24 cellular contexts compared by ENCODE assay signal in the genomic region with DNA sequence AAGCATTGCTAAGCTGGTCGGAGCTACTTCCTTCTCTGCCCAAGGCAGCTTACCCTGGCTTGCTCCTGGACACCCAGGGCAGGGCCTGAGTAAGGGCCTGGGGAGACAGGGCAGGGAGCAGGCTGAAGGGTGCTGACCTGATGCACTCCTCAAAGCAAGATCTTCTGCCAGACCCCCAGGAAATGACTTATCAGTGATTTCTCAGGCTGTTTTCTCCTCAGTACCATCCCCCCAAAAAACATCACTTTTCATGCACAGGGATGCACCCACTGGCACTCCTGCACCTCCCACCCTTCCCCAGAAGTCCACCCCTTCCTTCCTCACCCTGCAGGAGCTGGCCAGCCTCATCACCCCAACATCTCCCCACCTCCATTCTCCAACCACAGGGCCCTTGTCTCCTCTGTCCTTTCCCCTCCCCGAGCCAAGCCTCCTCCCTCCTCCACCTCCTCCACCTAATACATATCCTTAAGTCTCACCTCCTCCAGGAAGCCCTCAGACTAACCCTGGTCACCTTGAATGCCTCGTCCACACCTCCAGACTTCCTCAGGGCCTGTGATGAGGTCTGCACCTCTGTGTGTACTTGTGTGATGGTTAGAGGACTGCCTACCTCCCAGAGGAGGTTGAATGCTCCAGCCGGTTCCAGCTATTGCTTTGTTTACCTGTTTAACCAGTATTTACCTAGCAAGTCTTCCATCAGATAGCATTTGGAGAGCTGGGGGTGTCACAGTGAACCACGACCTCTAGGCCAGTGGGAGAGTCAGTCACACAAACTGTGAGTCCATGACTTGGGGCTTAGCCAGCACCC. TPM values are rescaled to one million over a fixed set of nuclear protein-coding genes. Genes with fewer than 3 reads are reported as not detected.
A peak's percentile ranks its signal among the peaks of the same experiment; 100 is the strongest.
DNase-seq lines count a peak whose midpoint lies in the region; ATAC-seq and TF ChIP-seq lines count a peak whose summit lies in the region.
"Had no signal": no experiment of that assay in that cellular context is flagged by ENCODE, and none has a peak within 500 bp of the region (broad histone marks: within the 10 kb centered on the region; RNA-seq: fewer than 3 reads in every experiment).

No MANE protein-coding gene starts in this region.

- H3K9me3 Mint-ChIP-seq in T-helper 2 cell treated with Interferon-gamma antibody and Interleukin-4, amounts not matched to agents 5 μg/mL and 100 μg/mL, for 36 hours, result no peaks in the 10 kb centered on the region
- no peaks in the 10 kb centered on the region for H3K9me3 Mint-ChIP-seq in central memory CD8-positive, alpha-beta T cell
- peaks cover 5% of the 10 kb centered on the region for H3K9me3 Mint-ChIP-seq in neural progenitor cell
- H3K9me3 Mint-ChIP-seq: activated CD8-positive, alpha-beta T cell treated with anti-CD3 and anti-CD28 coated beads for 36 hours; activated T-cell treated with anti-CD3 and anti-CD28 coated beads, Interleukin-2, amount 50 U/mL, for 24 hours had no signal

- in situ Hi-C loops in GM23248 (cut with MboI), result no loop called here

- TF ChIP-seq CTCF in neural progenitor cell (IDR thresholded peaks at IDR 0.05) (no peak), vagina (IDR thresholded peaks at IDR 0.05) (no peak)

- H3K4me3 ChIP-seq in H7 (ENCODE audit: insufficient read depth, low read depth, low read length), result no peak overlapping the region
- no peak overlapping the region for H3K4me3 ChIP-seq in neural progenitor cell
- no peak overlapping the region for H3K4me3 ChIP-seq in vagina
- no peak overlapping the region for H3K4me3 ChIP-seq in GM23248
- H3K4me3 ChIP-seq: cardiac muscle cell, gastrocnemius medialis had no signal

- H2AFZ ChIP-seq in neural progenitor cell (replicated peaks) (no peak overlapping the region), GM23248 (no peak overlapping the region)

- H3K9ac ChIP-seq in neural progenitor cell (no peak overlapping the region), GM23248 (no peak overlapping the region)

- H3K36me3 ChIP-seq in H7 (replicated peaks; ENCODE audit: control insufficient read depth, insufficient read depth, low read length) (no peaks in the 10 kb centered on the region), neural progenitor cell (no peaks in the 10 kb centered on the region), vagina (no peaks in the 10 kb centered on the region), GM23248 (ENCODE audit: low read depth) (no peaks in the 10 kb centered on the region)
- H3K36me3 ChIP-seq: cardiac muscle cell, gastrocnemius medialis had no signal

- H3K79me2 ChIP-seq in neural progenitor cell (ENCODE audit: low read depth), result no peaks in the 10 kb centered on the region
- H3K79me2 ChIP-seq in GM23248 (ENCODE audit: insufficient read depth), result no peaks in the 10 kb centered on the region

- H3K4me2 ChIP-seq in neural progenitor cell (no peak overlapping the region), GM23248 (ENCODE audit: unreplicated experiment) (no peak overlapping the region)

- no peak for TF ChIP-seq POLR2A in vagina (IDR thresholded peaks at IDR 0.05)

- H3K9me3 ChIP-seq in neural progenitor cell (ENCODE audit: low read depth), result no peaks in the 10 kb centered on the region
- no peaks in the 10 kb centered on the region for H3K9me3 ChIP-seq in vagina
- no peaks in the 10 kb centered on the region for H3K9me3 ChIP-seq in GM23248 (ENCODE audit: low read depth)
- H3K9me3 ChIP-seq: gastrocnemius medialis had no signal

- H3K4me1 Mint-ChIP-seq in T-helper 2 cell treated with Interferon-gamma antibody and Interleukin-4, amounts not matched to agents 5 μg/mL and 100 μg/mL, for 36 hours (ENCODE audit: low read depth), result peaks cover 2% of the 10 kb centered on the region
- no peaks in the 10 kb centered on the region for H3K4me1 Mint-ChIP-seq in central memory CD8-positive, alpha-beta T cell
- peaks cover 10% of the 10 kb centered on the region for H3K4me1 Mint-ChIP-seq in neural progenitor cell

- H3K36me3 Mint-ChIP-seq in T-helper 2 cell treated with Interferon-gamma antibody and Interleukin-4, amounts not matched to agents 5 μg/mL and 100 μg/mL, for 36 hours (ENCODE audit: low read depth), result no peaks in the 10 kb centered on the region
- H3K36me3 Mint-ChIP-seq in central memory CD8-positive, alpha-beta T cell (ENCODE audit: insufficient read depth), result no peaks in the 10 kb centered on the region
- H3K36me3 Mint-ChIP-seq in neural progenitor cell, result peaks cover 3% of the 10 kb centered on the region

- peaks cover 78% of the 10 kb centered on the region for H3K27me3 ChIP-seq in H7 (ENCODE audit: control insufficient read depth, insufficient read depth, low read length)
- peaks cover 89% of the 10 kb centered on the region for H3K27me3 ChIP-seq in neural progenitor cell
- H3K27me3 ChIP-seq in vagina, result peaks cover 12% of the 10 kb centered on the region
- peaks cover 51% of the 10 kb centered on the region for H3K27me3 ChIP-seq in GM23248 (replicated peaks; ENCODE audit: insufficient read depth)

- no peak for DNase-seq in T-helper 2 cell treated with Interferon-gamma antibody and Interleukin-4, amounts not matched to agents 5 μg/mL and 100 μg/mL, for 36 hours (ENCODE audit: low spot score)
- DNase-seq in T-helper 2 cell (no peak), H7 (peak; percentile 52), neural progenitor cell (ENCODE audit: low spot score) (no peak), vagina (ENCODE audit: extremely low spot score in 2 of 2) (no peak), GM23248 (no peak)
- DNase-seq in central memory CD8-positive, alpha-beta T cell (ENCODE audit: low spot score in 2 of 2), result no peak
- DNase-seq: activated CD8-positive, alpha-beta T cell treated with anti-CD3 and anti-CD28 coated beads for 36 hours; activated T-cell treated with anti-CD3 and anti-CD28 coated beads, Interleukin-2, amount 50 U/mL, for 24 hours; C1 segment of cervical spinal cord; DMS153; gastrocnemius medialis; HCEC 1CT; left colon; NCI-H187 treated with DMSO at 0.1 percent for 48 hours; NCI-H446 treated with DMSO at 0.1 percent for 48 hours; stimulated activated CD4-positive, alpha-beta T cell treated with anti-CD3 and anti-CD28 coated beads, Interleukin-4, amount 100 ng/mL, for 24 hours had no signal

- H3F3A ChIP-seq in neural progenitor cell (ENCODE audit: low read depth) (peaks cover 12% of the 10 kb centered on the region), GM23248 (ENCODE audit: insufficient read depth) (no peaks in the 10 kb centered on the region)

- peaks cover 62% of the 10 kb centered on the region for H4K20me1 ChIP-seq in neural progenitor cell (ENCODE audit: low read depth)
- no peaks in the 10 kb centered on the region for H4K20me1 ChIP-seq in GM23248 (ENCODE audit: insufficient read depth)

- no peak overlapping the region for H3K27ac Mint-ChIP-seq in T-helper 2 cell treated with Interferon-gamma antibody and Interleukin-4, amounts not matched to agents 5 μg/mL and 100 μg/mL, for 36 hours
- H3K27ac Mint-ChIP-seq in central memory CD8-positive, alpha-beta T cell (ENCODE audit: low read depth), result no peak overlapping the region
- H3K27ac Mint-ChIP-seq in neural progenitor cell, result no peak overlapping the region
- H3K27ac Mint-ChIP-seq: activated CD8-positive, alpha-beta T cell treated with anti-CD3 and anti-CD28 coated beads for 36 hours; activated T-cell treated with anti-CD3 and anti-CD28 coated beads, Interleukin-2, amount 50 U/mL, for 24 hours had no signal

- no peaks in the 10 kb centered on the region for H3K4me1 ChIP-seq in neural progenitor cell
- H3K4me1 ChIP-seq in vagina, result peaks cover 8% of the 10 kb centered on the region
- H3K4me1 ChIP-seq in GM23248 (ENCODE audit: insufficient read depth), result no peaks in the 10 kb centered on the region

- intact Hi-C loops in vagina (cut with DNase I), result no loop called here

- no peaks in the 10 kb centered on the region for H3K9me2 ChIP-seq in GM23248 (ENCODE audit: insufficient read depth)

- 7 to 15% methylated on average over 3 to 5 of the region's 5 CpGs for WGBS in GM23248 (ENCODE audit: low coverage in 1 of 2, low lambda C conversion rate in 2 of 2, missing lambda C conversion rate in 2 of 2), 2 experiments

- H3K4me3 Mint-ChIP-seq in T-helper 2 cell treated with Interferon-gamma antibody and Interleukin-4, amounts not matched to agents 5 μg/mL and 100 μg/mL, for 36 hours, result peak overlapping the region; percentile 42
- H3K4me3 Mint-ChIP-seq in central memory CD8-positive, alpha-beta T cell, result peak overlapping the region; percentile 38
- peak overlapping the region; percentile 53 for H3K4me3 Mint-ChIP-seq in neural progenitor cell
- H3K4me3 Mint-ChIP-seq: activated CD8-positive, alpha-beta T cell treated with anti-CD3 and anti-CD28 coated beads for 36 hours had no signal

- no peak for ATAC-seq in central memory CD8-positive, alpha-beta T cell (replicated peaks; ENCODE audit: extremely low read depth, poor library complexity, severe bottlenecking)
- ATAC-seq in HG02870 (IDR thresholded peaks at IDR 0.05; ENCODE audit: unreplicated experiment), result no peak
- ATAC-seq: gastrocnemius medialis had no signal

- peaks cover 63% of the 10 kb centered on the region for H3K27me3 Mint-ChIP-seq in T-helper 2 cell treated with Interferon-gamma antibody and Interleukin-4, amounts not matched to agents 5 μg/mL and 100 μg/mL, for 36 hours (ENCODE audit: low read depth)
- peaks cover 62% of the 10 kb centered on the region for H3K27me3 Mint-ChIP-seq in central memory CD8-positive, alpha-beta T cell
- H3K27me3 Mint-ChIP-seq in neural progenitor cell (ENCODE audit: insufficient read depth, low read depth), result peaks cover 60% of the 10 kb centered on the region

- no peak overlapping the region for H3K27ac ChIP-seq in neural progenitor cell
- H3K27ac ChIP-seq in vagina, result no peak overlapping the region
- no peak overlapping the region for H3K27ac ChIP-seq in GM23248
- H3K27ac ChIP-seq: cardiac muscle cell, gastrocnemius medialis, HL-60 had no signal

RNA-seq across cellular contexts. Expression of a gene that starts 1.1 kb away (rescaled TPM):
- total RNA-seq in H7 (2014; rRNA removed; shearing (Covaris generic)), result not detected in 2 replicates
- total RNA-seq in neural progenitor cell (ENCODE audit: low replicate concordance) (not detected in 2 replicates), vagina (523 TPM)
- total RNA-seq in GM23248 (2014; rRNA removed; shearing (Covaris generic)), result not detected in 2 replicates
- polyA plus RNA-seq in GM23248 (2016; fragmentation: Nextera tagmentation; extraction: Ambion mirVana), result not detected in 2 replicates
- total RNA-seq: activated CD8-positive, alpha-beta T cell treated with anti-CD3 and anti-CD28 coated beads for 36 hours; cardiac muscle cell; dermis microvascular lymphatic vessel endothelial cell; renal cortical epithelial cell had no signal

RNA-seq across cellular contexts. Expression of a gene that starts 2.7 kb away (rescaled TPM):
- total RNA-seq in H7 (2014; rRNA removed; shearing (Covaris generic)), result not detected in 2 replicates
- total RNA-seq in neural progenitor cell (ENCODE audit: low replicate concordance), result not detected in 2 replicates
- 697 TPM for total RNA-seq in vagina
- not detected in 2 replicates for total RNA-seq in GM23248 (2014; rRNA removed; shearing (Covaris generic))
- polyA plus RNA-seq in GM23248 (2016; fragmentation: Nextera tagmentation; extraction: Ambion mirVana), result not detected in 2 replicates
- total RNA-seq: activated CD8-positive, alpha-beta T cell treated with anti-CD3 and anti-CD28 coated beads for 36 hours; dermis microvascular lymphatic vessel endothelial cell; renal cortical epithelial cell had no signal
- polyA plus RNA-seq: cardiac muscle cell had no signal

RNA-seq across cellular contexts. Expression of a gene that starts 4.9 kb away (rescaled TPM):
- 0.59 and 1.6 TPM in 2 replicates for total RNA-seq in H7 (2014; rRNA removed; shearing (Covaris generic))
- total RNA-seq in neural progenitor cell (ENCODE audit: low replicate concordance) (3.8 TPM in 1 of 2 replicates, not detected in the other), vagina (not detected)
- total RNA-seq in GM23248 (2014; rRNA removed; shearing (Covaris generic)), result not detected in 2 replicates
- polyA plus RNA-seq in GM23248 (2016; fragmentation: Nextera tagmentation; extraction: Ambion mirVana), result not detected in 2 replicates
- total RNA-seq: gastrocnemius medialis, left colon, renal cortical epithelial cell had no signal
- polyA plus RNA-seq: esophagus had no signal

RNA-seq across cellular contexts. Expression of a gene that starts 9.6 kb away (rescaled TPM):
- total RNA-seq in H7 (2014; rRNA removed; shearing (Covaris generic)), result not detected in 2 replicates
- total RNA-seq in neural progenitor cell (ENCODE audit: low replicate concordance), result not detected in 2 replicates
- not detected for total RNA-seq in vagina
- not detected in 2 replicates for total RNA-seq in GM23248 (2014; rRNA removed; shearing (Covaris generic))
- polyA plus RNA-seq in GM23248 (2016; fragmentation: Nextera tagmentation; extraction: Ambion mirVana), result not detected in 2 replicates
- total RNA-seq: A673; activated CD8-positive, alpha-beta T cell treated with anti-CD3 and anti-CD28 coated beads for 36 hours; cardiac muscle cell; dermis microvascular lymphatic vessel endothelial cell; gastrocnemius medialis; left colon; renal cortical epithelial cell had no signal
- polyA plus RNA-seq: cardiac muscle cell, esophagus had no signal

RNA-seq across cellular contexts. Expression of a gene that starts 22.9 kb away (rescaled TPM):
- total RNA-seq in H7 (2014; rRNA removed; shearing (Covaris generic)), result not detected in 2 replicates
- total RNA-seq in neural progenitor cell (ENCODE audit: low replicate concordance) (not detected in 2 replicates), vagina (not detected)
- not detected in 2 replicates for total RNA-seq in GM23248 (2014; rRNA removed; shearing (Covaris generic))
- not detected in 2 replicates for polyA plus RNA-seq in GM23248 (2016; fragmentation: Nextera tagmentation; extraction: Ambion mirVana)
- total RNA-seq: A673; activated CD8-positive, alpha-beta T cell treated with anti-CD3 and anti-CD28 coated beads for 36 hours; cardiac muscle cell; dermis microvascular lymphatic vessel endothelial cell; gastrocnemius medialis; left colon; renal cortical epithelial cell had no signal
- polyA plus RNA-seq: cardiac muscle cell, esophagus had no signal
